ENCODE assay signal across 8 cellular contexts in genomic region chr7:100585511-100586265, GRCh38. TPM values are rescaled to one million over a fixed set of nuclear protein-coding genes. Genes with fewer than 3 reads are reported as not detected.
DNase-seq lines count a peak whose midpoint lies in the region; ATAC-seq and TF ChIP-seq lines count a peak whose summit lies in the region.

Gene LRCH4 (minus strand): TSS chr7:100586129. CDS start chr7:100586100, 29 bp downstream.

- H3K4me3 ChIP-seq in GM06990 (replicated peaks; ENCODE audit: low read depth, low read length) = peak within 1 kb of the TSS; percentile 80
- H3K4me3 ChIP-seq in lung = peak within 1 kb of the TSS; percentile 66
- peak within 1 kb of the TSS; percentile 88 to 97 (median 90) for H3K4me3 ChIP-seq in stomach

- peaks cover 0 to 11% of the 10 kb centered on the region in 2 donors for H3K4me1 ChIP-seq in lung (ENCODE audit: control insufficient read depth in 2 of 2, insufficient read depth in 2 of 2, low read length in 2 of 2)
- H3K4me1 ChIP-seq in stomach = peaks cover 35 to 54% (median 49%) of the 10 kb centered on the region in 4 donors

- 0% methylated on average over 53 to 61 of the region's 61 CpGs for WGBS in lung, 2 donors
- WGBS in stomach, 5 donors = 0 to 1% (median 0%) methylated on average over 23 to 61 of the region's 61 CpGs

- TF ChIP-seq EP300 in stomach (IDR thresholded peaks at IDR 0.05) = peak; percentile 39

- H3K9me3 ChIP-seq in lung (ENCODE audit: control insufficient read depth in 2 of 2, insufficient read depth in 1 of 2, low read length in 1 of 2) (peaks cover 0 to 1% of the 10 kb centered on the region in 2 donors), stomach (no peaks in the 10 kb centered on the region)

- intact Hi-C loops in stomach (cut with DNase I; ENCODE audit: low total_unique reads) = no loop called here

- TF ChIP-seq POLR2A in stomach (IDR thresholded peaks at IDR 0.05) = peak in 2 of 4 donors; percentile 92 to 96

- DNase-seq in GM06990 (ENCODE audit: extremely low read depth, insufficient read length) (no peak), NCI-H1105 (lab: John Stamatoyannopoulos, UW) (peak; percentile 45), dermis blood vessel endothelial cell (peak; percentile 41), lung (ENCODE audit: low spot score) (peak; percentile 59), stomach (peak; percentile 73), OCI-M2 (lab: John Stamatoyannopoulos, UW; ENCODE audit: unreplicated experiment) (no peak)
- DNase-seq in activated CD4-positive, CD25-positive, alpha-beta regulatory T cell treated with anti-CD3 and anti-CD28 coated beads, Interleukin-2, amount 50 U/mL, for 72 hours = peak; percentile 72

- H3K27me3 ChIP-seq in GM06990 (replicated peaks; ENCODE audit: control insufficient read depth, insufficient read depth, low read length) = no peaks in the 10 kb centered on the region; the same call in 1 of the 2 replicates
- H3K27me3 ChIP-seq in lung (ENCODE audit: control insufficient read depth, insufficient read depth) = no peaks in the 10 kb centered on the region
- peaks cover 0 to 16% (median 0%) of the 10 kb centered on the region in 3 donors for H3K27me3 ChIP-seq in stomach

- TF ChIP-seq CTCF in GM06990 (IDR thresholded peaks at IDR 0.05; ENCODE audit: insufficient read depth, low read length, poor library complexity, severe bottlenecking) = no peak
- TF ChIP-seq CTCF in lung (IDR thresholded peaks at IDR 0.05; ENCODE audit: control extremely low read depth, extremely low read depth) = no peak
- TF ChIP-seq CTCF in stomach (IDR thresholded peaks at IDR 0.05) = no peak

- H3K27ac ChIP-seq in lung (ENCODE audit: low read depth in 1 of 2, low read length in 1 of 2) = peak within 1 kb of the TSS; percentile 98
- H3K27ac ChIP-seq in stomach = peak within 1 kb of the TSS; percentile 95 to 99 (median 99)

- H3K36me3 ChIP-seq in GM06990 (ENCODE audit: control insufficient read depth, insufficient read depth, low read length) (peaks cover 13% of the 10 kb centered on the region), lung (ENCODE audit: control insufficient read depth in 2 of 2, insufficient read depth in 2 of 2, low read length in 2 of 2) (peaks cover 3 to 16% of the 10 kb centered on the region in 2 donors), stomach (peaks cover 17 to 22% (median 20%) of the 10 kb centered on the region in 4 donors)

- ATAC-seq in GM21825 (IDR thresholded peaks at IDR 0.05; ENCODE audit: unreplicated experiment) = peak; percentile 17
- peak; percentile 23 for ATAC-seq in lung (ENCODE audit: insufficient read depth, low FRiP score)

RNA-seq across cellular contexts. Expression of gene LRCH4, which starts in this region (rescaled TPM):
- 12.1 and 20.3 TPM in 2 replicates for total RNA-seq in dermis blood vessel endothelial cell
- 100 to 1,000 TPM in 1 of 2 donors, 10 to 100 TPM in 1; 38.1 to 109 TPM for total RNA-seq in lung
- 100 to 1,000 TPM in 1 of 2 donors, 10 to 100 TPM in 1; 81.7 to 103 TPM for polyA plus RNA-seq in lung
- total RNA-seq in stomach = 100 to 1,000 TPM in 3 of 5 donors, 10 to 100 TPM in 2; 23.7 to 263 (median 154) TPM
- 10 to 100 TPM; 23.5 to 39.5 (median 26.0) TPM for polyA plus RNA-seq in stomach

Comparison
In these comparisons a context has a peak if more than half of its experiments do, and no peak if none do; other contexts are left out.
1. DNase-seq: peak in NCI-H1105 (single experiment), activated CD4-positive, CD25-positive, alpha-beta regulatory T cell treated with anti-CD3 and anti-CD28 coated beads, Interleukin-2, amount 50 U/mL, for 72 hours (single experiment), dermis blood vessel endothelial cell (single experiment), lung (single experiment) and stomach (single experiment); none in GM06990 (single experiment) and OCI-M2 (single experiment).
2. Peak in every context shown above with its lines, with median percentiles within 50 percentile points of each other: H3K4me3 ChIP-seq.